11 cellular contexts compared by ENCODE assay signal in the genomic region with DNA sequence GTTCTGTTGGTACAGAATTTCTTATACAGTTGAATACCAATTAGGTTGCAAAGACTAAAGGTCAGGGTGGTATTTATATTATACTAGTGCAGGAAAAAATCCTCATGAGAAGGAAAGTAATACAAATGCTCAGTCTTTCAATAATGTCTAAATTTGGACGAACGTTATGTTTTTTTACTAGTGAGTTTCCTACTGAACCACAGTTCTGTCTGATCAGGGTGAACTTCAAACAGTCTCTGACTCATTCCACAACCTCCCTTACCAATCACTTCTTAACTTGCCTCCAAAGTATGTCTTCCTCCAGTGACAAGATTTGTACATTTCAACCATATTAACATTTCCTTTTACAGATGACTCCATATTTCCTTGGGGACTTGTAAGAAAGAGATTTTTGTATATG. TPM values are rescaled to one million over a fixed set of nuclear protein-coding genes. Genes with fewer than 3 reads are reported as not detected.
A peak's percentile ranks its signal among the peaks of the same experiment; 100 is the strongest.
DNase-seq lines count a peak whose midpoint lies in the region; ATAC-seq and TF ChIP-seq lines count a peak whose summit lies in the region.
"Had no signal": no experiment of that assay in that cellular context is flagged by ENCODE, and none has a peak within 500 bp of the region (broad histone marks: within the 10 kb centered on the region; RNA-seq: fewer than 3 reads in every experiment).

No MANE protein-coding gene starts in this region.

- H3K27ac Mint-ChIP-seq in chondrocyte (ENCODE audit: unreplicated experiment) (peak overlapping the region; percentile 0), nephron progenitor cell (no peak overlapping the region)
- H3K27ac Mint-ChIP-seq: progenitor cell of endocrine pancreas had no signal

- intact Hi-C loops in dorsolateral prefrontal cortex (cut with DNase I), result no loop called here

- ATAC-seq in GM18498 (IDR thresholded peaks at IDR 0.05; ENCODE audit: unreplicated experiment) (peak; percentile 92), GM21447 (IDR thresholded peaks at IDR 0.05; ENCODE audit: unreplicated experiment) (peak; percentile 97), HG03378 (IDR thresholded peaks at IDR 0.05; ENCODE audit: unreplicated experiment) (peak; percentile 97), GM19328 (IDR thresholded peaks at IDR 0.05; ENCODE audit: unreplicated experiment) (no peak)
- ATAC-seq: gastroesophageal sphincter had no signal

- H3K27me3 ChIP-seq in dorsolateral prefrontal cortex, result peaks cover 0 to 2% (median 0%) of the 10 kb centered on the region in 45 donors
- H3K27me3 ChIP-seq: gastroesophageal sphincter had no signal

- H3K4me1 Mint-ChIP-seq in chondrocyte (ENCODE audit: low read depth) (peaks cover 69% of the 10 kb centered on the region), nephron progenitor cell (peaks cover 30% of the 10 kb centered on the region)

- H3K36me3 Mint-ChIP-seq in chondrocyte (ENCODE audit: low read depth) (no peaks in the 10 kb centered on the region), nephron progenitor cell (ENCODE audit: low read depth) (no peaks in the 10 kb centered on the region)

- H3K27ac ChIP-seq in dorsolateral prefrontal cortex, result no peak overlapping the region
- H3K27ac ChIP-seq: gastroesophageal sphincter had no signal

- TF ChIP-seq CTCF in chondrocyte (IDR thresholded peaks at IDR 0.05), result no peak
- TF ChIP-seq CTCF in dorsolateral prefrontal cortex (IDR thresholded peaks at IDR 0.05 in 54 of 56, conservative IDR thresholded peaks at IDR 0.05 in 2 of 56; ENCODE audit: low read depth in 1 of 56, partially characterized antibody in 56 of 56), result no peak
- TF ChIP-seq CTCF in nephron progenitor cell (IDR thresholded peaks at IDR 0.05), result no peak

- H3K4me3 Mint-ChIP-seq in chondrocyte (ENCODE audit: unreplicated experiment) (no peak overlapping the region), nephron progenitor cell (no peak overlapping the region)

- H3K9me3 Mint-ChIP-seq in chondrocyte (ENCODE audit: low read depth) (no peaks in the 10 kb centered on the region), nephron progenitor cell (no peaks in the 10 kb centered on the region)

- no peak for DNase-seq in chondrocyte (ENCODE audit: low spot score)
- DNase-seq in SKM-1 treated with dmso at 0.1 percent for 144 hours (lab: John Stamatoyannopoulos, UW; ENCODE audit: unreplicated experiment), result no peak
- DNase-seq in dorsolateral prefrontal cortex, result no peak
- DNase-seq in nephron progenitor cell, result no peak
- DNase-seq: NCI-H774 had no signal

- H3K4me3 ChIP-seq in dorsolateral prefrontal cortex, result no peak overlapping the region
- H3K4me3 ChIP-seq: gastroesophageal sphincter had no signal

- H3K27me3 Mint-ChIP-seq in chondrocyte (ENCODE audit: low read depth) (no peaks in the 10 kb centered on the region), nephron progenitor cell (ENCODE audit: low read depth, poor library complexity) (peaks cover 4% of the 10 kb centered on the region)
- H3K27me3 Mint-ChIP-seq: progenitor cell of endocrine pancreas had no signal

RNA-seq across cellular contexts. Expression of gene TMEM212, which starts 3.4 kb away (rescaled TPM):
- total RNA-seq in chondrocyte (not detected in 3 replicates), dorsolateral prefrontal cortex (1 to 10 TPM in 47 of 120 experiments, under 1 TPM in 16, not detected in 57; 0.22 to 5.6 (median 1.4) TPM)
- total RNA-seq: gastroesophageal sphincter, progenitor cell of endocrine pancreas had no signal

RNA-seq across cellular contexts. Expression of gene PLD1, which starts 36.3 kb away (rescaled TPM):
- total RNA-seq in chondrocyte, result 14.7 to 17.0 TPM (median 16.4 TPM) in 3 replicates
- total RNA-seq in dorsolateral prefrontal cortex, result 100 to 1,000 TPM in 2 of 120 experiments, 10 to 100 TPM in 118; 16.2 to 167 (median 39.0) TPM
